Comparison of ENCODE assay signal across 8 cellular contexts in the genomic region with DNA sequence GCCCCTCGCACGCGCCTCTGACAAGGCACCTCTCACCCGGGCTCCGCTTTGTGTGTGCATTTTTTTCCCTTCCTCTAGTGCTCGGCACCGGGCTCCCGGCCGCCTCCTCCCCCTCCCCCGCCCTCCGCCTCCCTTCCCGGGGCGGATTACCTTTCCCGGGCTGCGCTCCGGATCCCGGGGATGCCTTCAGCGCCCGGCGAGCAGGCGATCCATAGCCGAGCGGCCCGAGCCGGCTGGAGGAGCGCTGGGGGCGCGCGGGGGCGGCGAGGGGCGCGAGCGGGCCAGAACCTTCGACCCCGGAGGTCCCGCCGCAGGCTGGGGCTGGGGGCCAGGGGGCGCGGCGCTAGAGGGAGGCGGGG. TPM values are rescaled to one million over a fixed set of nuclear protein-coding genes. Genes with fewer than 3 reads are reported as not detected.
A peak's percentile ranks its signal among the peaks of the same experiment; 100 is the strongest.
DNase-seq lines count a peak whose midpoint lies in the region; ATAC-seq and TF ChIP-seq lines count a peak whose summit lies in the region.

No MANE protein-coding gene starts in this region.

- no peak overlapping the region for H3K27ac Mint-ChIP-seq in T-cell

- TF ChIP-seq POLR2A in heart left ventricle (IDR thresholded peaks at IDR 0.05): no peak

- peak overlapping the region in 2 of 3 donors; percentile 47 to 65 for H3K4me3 Mint-ChIP-seq in T-cell

- no peaks in the 10 kb centered on the region for H3K9me3 Mint-ChIP-seq in T-cell

- no peak overlapping the region for H3K9ac ChIP-seq in parathyroid adenoma

- H3K36me3 ChIP-seq in heart left ventricle (no peaks in the 10 kb centered on the region), parathyroid adenoma (ENCODE audit: control insufficient read depth, insufficient read depth, low read length) (no peaks in the 10 kb centered on the region)

- peak; percentile 15 for ATAC-seq in HG02588 (IDR thresholded peaks at IDR 0.05; ENCODE audit: unreplicated experiment)
- peak in 2 of 4 experiments; percentile 13 to 28 for ATAC-seq in T-cell (replicated peaks in 1 of 4)
- peak in 3 of 4 donors; percentile 41 to 63 (median 61) for ATAC-seq in heart left ventricle

- peak; percentile 7 for DNase-seq in NCI-H1105 treated with DMSO at 0.1 percent for 48 hours (lab: John Stamatoyannopoulos, UW)
- DNase-seq in NCI-H1105 (lab: John Stamatoyannopoulos, UW): no peak
- DNase-seq in T-cell: no peak
- DNase-seq in heart left ventricle: peak; percentile 44 to 71 (median 53)
- DNase-seq in NCI-H1436 treated with DMSO at 0.1 percent for 48 hours (lab: John Stamatoyannopoulos, UW): no peak
- no peak for DNase-seq in islet precursor cell

- WGBS in heart left ventricle, 4 donors: 0 to 1% (median 0%) methylated on average over 15 to 42 of the region's 42 CpGs

- no peak for TF ChIP-seq CTCF in heart left ventricle (IDR thresholded peaks at IDR 0.05)
- TF ChIP-seq CTCF in parathyroid adenoma (IDR thresholded peaks at IDR 0.05): no peak

- no peaks in the 10 kb centered on the region for H3K79me2 ChIP-seq in parathyroid adenoma

- H3K4me1 Mint-ChIP-seq in T-cell: peaks cover 2 to 24% (median 11%) of the 10 kb centered on the region in 3 donors

- H3K27me3 ChIP-seq in heart left ventricle (peaks cover 0 to 34% (median 0%) of the 10 kb centered on the region in 9 donors), parathyroid adenoma (ENCODE audit: control insufficient read depth, insufficient read depth, low read length) (no peaks in the 10 kb centered on the region)

- CTCF ChIA-PET in T-cell (lab: Charles Lee): no interaction called here

- intact Hi-C loops in heart left ventricle (cut with DNase I): loop anchor here (5.0 to 10.0 kb wide), 16 partner anchors 101 to 331 kb away; no protein-coding TSS in a partner anchor

- peaks cover 17 to 43% of the 10 kb centered on the region in 2 donors for H3K27me3 Mint-ChIP-seq in T-cell

- peaks cover 0 to 22% (median 4%) of the 10 kb centered on the region in 12 donors for H3K4me1 ChIP-seq in heart left ventricle
- H3K4me1 ChIP-seq in parathyroid adenoma: no peaks in the 10 kb centered on the region

- H3K9me3 ChIP-seq in heart left ventricle (no peaks in the 10 kb centered on the region), parathyroid adenoma (ENCODE audit: control insufficient read depth, low read length) (no peaks in the 10 kb centered on the region)

- H3K4me2 ChIP-seq in parathyroid adenoma (ENCODE audit: low read length): peak overlapping the region; percentile 74

- peak overlapping the region; percentile 64 to 97 (median 88) for H3K4me3 ChIP-seq in heart left ventricle
- peak overlapping the region; percentile 59 for H3K4me3 ChIP-seq in parathyroid adenoma (ENCODE audit: low read depth, low read length)

- POLR2A ChIA-PET in T-cell (lab: Charles Lee): no interaction called here

- H3K27ac ChIP-seq in heart left ventricle (peak overlapping the region; percentile 83 to 95 (median 88)), parathyroid adenoma (peak overlapping the region; percentile 68)

- no peaks in the 10 kb centered on the region for H3K36me3 Mint-ChIP-seq in T-cell

- peak overlapping the region; percentile 88 for H2AFZ ChIP-seq in parathyroid adenoma

RNA-seq across cellular contexts. Expression of a gene that starts 0.3 kb away (rescaled TPM):
- total RNA-seq in T-cell (1 to 10 TPM in 2 of 5 donors, under 1 TPM in 3; 0.58 to 8.1 (median 0.99) TPM), heart left ventricle (10 to 100 TPM in 2 of 9 donors, 1 to 10 TPM in 7; 4.6 to 14.3 (median 9.7) TPM)
- 1 to 10 TPM; 2.7 to 3.7 TPM for polyA plus RNA-seq in heart left ventricle

Comparison
In these comparisons a context has a peak if more than half of its experiments do, and no peak if none do; other contexts are left out.
1. DNase-seq: peak in NCI-H1105 treated with DMSO at 0.1 percent for 48 hours (single experiment) and heart left ventricle (5 of 5); none in NCI-H1105 (single experiment), T-cell (0 of 34), NCI-H1436 treated with DMSO at 0.1 percent for 48 hours (single experiment) and islet precursor cell (single experiment).